ENCODE assay signal across 1 cellular context in genomic region chr2:7835693-7836680, GRCh38.
A peak's percentile ranks its signal among the peaks of the same experiment; 100 is the strongest.
TF ChIP-seq lines count a peak whose summit lies in the region.

No MANE protein-coding gene starts in this region.

TF ChIP-seq in GM12878, 131 proteins besides CTCF, POLR2A, EP300 and RAD21 (continued from another document):
- TF ChIP-seq CUX1 (IDR thresholded peaks at IDR 0.05; ENCODE audit: insufficient replicate concordance, low read depth, low read length) = no peak
- TF ChIP-seq ZZZ3 (IDR thresholded peaks at IDR 0.05; ENCODE audit: control insufficient read depth, insufficient read length, low read depth) = no peak
- TF ChIP-seq JUND (IDR thresholded peaks at IDR 0.05; ENCODE audit: low read depth, low read length) = no peak
- no peak for TF ChIP-seq FOXM1 (IDR thresholded peaks at IDR 0.05; ENCODE audit: low read depth, low read length)
- no peak for TF ChIP-seq TAF1 (IDR thresholded peaks at IDR 0.05; ENCODE audit: borderline replicate concordance, low read depth, low read length)
- no peak for TF ChIP-seq SMAD5 (IDR thresholded peaks at IDR 0.05; ENCODE audit: low read depth)
- peak; percentile 57 for TF ChIP-seq IKZF1 (conservative IDR thresholded peaks at IDR 0.05)
- peak; percentile 63; the same call in 1 of the 2 replicates for TF ChIP-seq MAX (IDR thresholded peaks at IDR 0.05; ENCODE audit: low read depth, low read length)
- no peak for TF ChIP-seq TCF7 (IDR thresholded peaks at IDR 0.05; ENCODE audit: borderline replicate concordance)
- TF ChIP-seq EED (IDR thresholded peaks at IDR 0.05; ENCODE audit: low read depth) = peak; percentile 64
- 0 out of 2 replicates have a peak, but pooled peaks have one; percentile 8 for TF ChIP-seq CBFB (IDR thresholded peaks at IDR 0.05; ENCODE audit: low read depth)
- peak in 1 of 2 experiments; percentile 25; a peak in 1 of 4 replicates for TF ChIP-seq ETV6 (conservative IDR thresholded peaks at IDR 0.05 in 1 of 2, IDR thresholded peaks at IDR 0.05 in 1 of 2; ENCODE audit: borderline replicate concordance in 1 of 2, low read depth in 1 of 2)
- TF ChIP-seq PAX5 (IDR thresholded peaks at IDR 0.05; ENCODE audit: borderline replicate concordance, low read depth, low read length) = peak; percentile 94
- no peak for TF ChIP-seq TBL1XR1 (IDR thresholded peaks at IDR 0.05; ENCODE audit: low read depth, low read length)
- no peak for TF ChIP-seq E2F8 (IDR thresholded peaks at IDR 0.05; ENCODE audit: low read depth, partially characterized antibody)
- TF ChIP-seq PKNOX1 (IDR thresholded peaks at IDR 0.05) = no peak
- peak; percentile 62 for TF ChIP-seq SKIL (IDR thresholded peaks at IDR 0.05; ENCODE audit: low read depth, poor library complexity, severe bottlenecking)
- peak; percentile 93 for TF ChIP-seq YY1 (IDR thresholded peaks at IDR 0.05; ENCODE audit: low read depth, low read length)
- 0 out of 2 replicates have a peak, but pooled peaks have one; percentile 36 for TF ChIP-seq MLLT1 (IDR thresholded peaks at IDR 0.05)
- no peak for TF ChIP-seq CHD2 (IDR thresholded peaks at IDR 0.05; ENCODE audit: borderline replicate concordance, low read depth, low read length)
- no peak for TF ChIP-seq POLR2AphosphoS5 (IDR thresholded peaks at IDR 0.05; ENCODE audit: low read length)
- TF ChIP-seq IRF4 (IDR thresholded peaks at IDR 0.05; ENCODE audit: low read depth, low read length) = peak; percentile 73; the same call in 1 of the 2 replicates
- TF ChIP-seq USF1 (IDR thresholded peaks at IDR 0.05; ENCODE audit: borderline replicate concordance, extremely low read length, insufficient read depth, low read depth, low read length) = no peak
- no peak for TF ChIP-seq SREBF2 (IDR thresholded peaks at IDR 0.05; ENCODE audit: low read length)
- peak; percentile 82 for TF ChIP-seq RUNX3 (IDR thresholded peaks at IDR 0.05; ENCODE audit: low read length)
- TF ChIP-seq SIX5 (IDR thresholded peaks at IDR 0.05; ENCODE audit: low read depth, low read length, severe bottlenecking) = no peak
- no peak for TF ChIP-seq CHD1 (IDR thresholded peaks at IDR 0.05; ENCODE audit: low read depth, low read length)
- no peak for TF ChIP-seq RB1 (IDR thresholded peaks at IDR 0.05; ENCODE audit: borderline replicate concordance)
- peak; percentile 33; the same call in 1 of the 3 replicates for TF ChIP-seq POU2F2 (IDR thresholded peaks at IDR 0.05; ENCODE audit: borderline replicate concordance, low read depth, low read length)
- no peak for TF ChIP-seq SIN3A (IDR thresholded peaks at IDR 0.05; ENCODE audit: low read depth, low read length)
- peak; percentile 11; the same call in 1 of the 2 replicates for TF ChIP-seq SMC3 (IDR thresholded peaks at IDR 0.05; ENCODE audit: borderline replicate concordance, low read length)
- no peak for TF ChIP-seq ZNF207 (IDR thresholded peaks at IDR 0.05; ENCODE audit: borderline replicate concordance)
- TF ChIP-seq ZNF274 (IDR thresholded peaks at IDR 0.05; ENCODE audit: insufficient read depth, insufficient read length) = no peak
- no peak for TF ChIP-seq CREB1 (IDR thresholded peaks at IDR 0.05; ENCODE audit: low read depth)
- TF ChIP-seq BHLHE40 (IDR thresholded peaks at IDR 0.05; ENCODE audit: borderline replicate concordance in 1 of 2, low read depth in 2 of 2, low read length in 1 of 2) = peak; percentile 54 to 67; a peak in 2 of 4 replicates
- peak; percentile 94 for TF ChIP-seq CBX5 (IDR thresholded peaks at IDR 0.05; ENCODE audit: low read depth)
- TF ChIP-seq ATF3 (IDR thresholded peaks at IDR 0.05; ENCODE audit: borderline replicate concordance, extremely low read depth, low read depth, low read length) = no peak
- no peak for TF ChIP-seq STAT1 (conservative IDR thresholded peaks at IDR 0.05)
- TF ChIP-seq GATAD2B (conservative IDR thresholded peaks at IDR 0.05; ENCODE audit: low read depth) = no peak
- TF ChIP-seq MEF2B (IDR thresholded peaks at IDR 0.05; ENCODE audit: partially characterized antibody, poor library complexity, severe bottlenecking) = peak; percentile 14
- peak; percentile 59; the same call in 1 of the 2 replicates for TF ChIP-seq TCF12 (IDR thresholded peaks at IDR 0.05; ENCODE audit: low read depth, low read length)
- no peak for TF ChIP-seq USF2 (IDR thresholded peaks at IDR 0.05; ENCODE audit: borderline replicate concordance, low read depth, low read length)
- no peak for TF ChIP-seq YBX1 (IDR thresholded peaks at IDR 0.05)
- TF ChIP-seq ASH2L (IDR thresholded peaks at IDR 0.05; ENCODE audit: borderline replicate concordance, low read depth) = no peak
- TF ChIP-seq ZNF24 (IDR thresholded peaks at IDR 0.05) = no peak; the same call in 1 of the 2 replicates
- TF ChIP-seq RAD51 (IDR thresholded peaks at IDR 0.05) = no peak
- no peak for TF ChIP-seq KAT2A (conservative IDR thresholded peaks at IDR 0.05; ENCODE audit: control insufficient read depth, low read depth, low read length)
